In the genomic region with DNA sequence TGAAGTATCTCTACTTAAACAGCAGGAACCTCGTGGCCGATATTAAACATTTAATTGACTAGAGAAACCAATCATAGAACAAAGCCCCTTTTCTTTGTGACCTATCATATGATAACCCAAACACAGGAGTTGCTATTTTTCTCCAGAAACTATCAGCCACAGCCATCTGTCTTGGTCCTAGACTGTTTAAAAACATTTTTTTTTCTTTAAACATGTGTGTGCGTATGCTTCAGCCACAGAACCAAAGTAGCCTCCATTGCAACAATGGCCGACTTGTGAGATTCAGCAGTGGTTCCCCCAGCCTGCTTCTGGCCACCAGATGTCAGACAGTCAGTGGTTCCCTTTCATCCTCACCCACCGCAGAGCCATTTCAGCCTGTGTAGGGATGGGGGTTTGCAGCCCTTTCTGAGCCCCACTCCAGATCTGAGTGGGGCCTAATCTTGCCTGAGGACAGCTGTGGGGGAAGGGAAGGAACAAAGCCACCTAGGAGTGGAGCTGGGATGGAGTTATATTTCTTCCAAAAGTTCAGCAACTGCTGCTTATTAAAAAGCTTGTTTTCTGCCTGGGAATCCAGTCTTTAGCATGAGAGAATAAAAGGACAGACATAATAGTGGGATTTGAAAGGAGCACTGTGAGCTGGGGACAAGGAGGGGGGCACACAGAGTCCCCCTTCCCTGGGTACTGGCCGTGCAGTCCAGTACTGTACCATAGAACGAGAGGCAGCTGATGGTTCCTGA, we compare ENCODE assay signal across 18 cellular contexts. TPM values are rescaled to one million over a fixed set of nuclear protein-coding genes. Genes with fewer than 3 reads are reported as not detected.
A peak's percentile ranks its signal among the peaks of the same experiment; 100 is the strongest.
DNase-seq lines count a peak whose midpoint lies in the region; ATAC-seq and TF ChIP-seq lines count a peak whose summit lies in the region.
"Had no signal": no experiment of that assay in that cellular context is flagged by ENCODE, and none has a peak within 500 bp of the region (broad histone marks: within the 10 kb centered on the region; RNA-seq: fewer than 3 reads in every experiment).

No MANE protein-coding gene starts in this region.

- no peak for DNase-seq in HFF-Myc (ENCODE audit: extremely low read depth, low read depth)
- DNase-seq in WTC11 (ENCODE audit: low spot score): no peak
- peak; percentile 44 for DNase-seq in iPS-NIHi11 (ENCODE audit: low spot score)
- DNase-seq in foreskin keratinocyte: no peak
- DNase-seq in NK-92 (lab: John Stamatoyannopoulos, UW; ENCODE audit: unreplicated experiment): no peak
- DNase-seq in midbrain (lab: John Stamatoyannopoulos, UW): no peak
- DNase-seq: activated CD4-positive, alpha-beta T cell treated with anti-CD3 and anti-CD28 coated beads for 4 hours; activated CD8-positive, alpha-beta memory T cell treated with anti-CD3 and anti-CD28 coated beads, Interleukin-2, amount 50 U/mL, for 48 hours; activated naive CD4-positive, alpha-beta T cell treated with Interleukin-2 at 50 U/mL for 16 hours; heart left ventricle; mesendoderm; NCI-H526; right cardiac atrium had no signal

- no peaks in the 10 kb centered on the region for H3K9me3 ChIP-seq in BLaER1
- H3K9me3 ChIP-seq: heart left ventricle, neutrophil, suprapubic skin had no signal

- H3K4me1 ChIP-seq in BLaER1: peaks cover 38% of the 10 kb centered on the region
- peaks cover 44% of the 10 kb centered on the region for H3K4me1 ChIP-seq in foreskin keratinocyte

- H3K27me3 ChIP-seq in BLaER1 (no peaks in the 10 kb centered on the region), foreskin keratinocyte (no peaks in the 10 kb centered on the region)
- H3K27me3 ChIP-seq: suprapubic skin had no signal

- no peak overlapping the region for H3K4me3 Mint-ChIP-seq in WTC11
- H3K4me3 Mint-ChIP-seq: dendritic cell treated with granulocyte-macrophage colony-stimulating factor and Interleukin-4, amounts not matched to agents 40 ng/mL and 50 ng/mL, for 4 days had no signal

- TF ChIP-seq CTCF in HFF-Myc (IDR thresholded peaks at IDR 0.05; ENCODE audit: low read depth, low read length, missing control alignments) (peak; percentile 9), WTC11 (IDR thresholded peaks at IDR 0.05) (no peak), foreskin keratinocyte (conservative IDR thresholded peaks at IDR 0.05) (no peak)

- no peak overlapping the region for H3K4me3 ChIP-seq in BLaER1
- H3K4me3 ChIP-seq in HFF-Myc (replicated peaks; ENCODE audit: low read depth, low read length): no peak overlapping the region
- H3K4me3 ChIP-seq: heart left ventricle, suprapubic skin had no signal

- no peak overlapping the region; the same call in 1 of the 2 replicates for H3K27ac ChIP-seq in BLaER1
- no peak overlapping the region for H3K27ac ChIP-seq in foreskin keratinocyte
- H3K27ac ChIP-seq: heart left ventricle, neutrophil, suprapubic skin had no signal

- no peak overlapping the region for H3K9ac ChIP-seq in BLaER1

- CTCF ChIA-PET in WTC11 (lab: Charles Lee): interaction anchor here (1.4 kb wide), 1 partner anchor 105 kb away, joined by 4 read pairs; no protein-coding TSS in a partner anchor

- no peak overlapping the region for H3K27ac Mint-ChIP-seq in WTC11
- H3K27ac Mint-ChIP-seq: dendritic cell treated with granulocyte-macrophage colony-stimulating factor and Interleukin-4, amounts not matched to agents 40 ng/mL and 50 ng/mL, for 4 days had no signal

- ATAC-seq in WTC11 (peak; percentile 71), foreskin keratinocyte (no peak), HG03457 (IDR thresholded peaks at IDR 0.05; ENCODE audit: unreplicated experiment) (no peak)
- ATAC-seq: heart left ventricle, right cardiac atrium had no signal

- H3K4me2 ChIP-seq in BLaER1: peak overlapping the region; percentile 66

- H3K36me3 Mint-ChIP-seq in WTC11: no peaks in the 10 kb centered on the region

- H4K20me1 ChIP-seq in BLaER1: no peaks in the 10 kb centered on the region

- POLR2A ChIA-PET in WTC11 (lab: Charles Lee): no interaction called here

- H3K9me3 Mint-ChIP-seq in WTC11: peaks cover 4% of the 10 kb centered on the region; the same call in 1 of the 2 replicates
- H3K9me3 Mint-ChIP-seq: dendritic cell treated with granulocyte-macrophage colony-stimulating factor and Interleukin-4, amounts not matched to agents 40 ng/mL and 50 ng/mL, for 4 days had no signal

- H3K27me3 Mint-ChIP-seq in WTC11 (ENCODE audit: low read depth): peaks cover 2% of the 10 kb centered on the region; the same call in 1 of the 2 replicates

- H3K36me3 ChIP-seq in BLaER1: no peaks in the 10 kb centered on the region
- H3K36me3 ChIP-seq: heart left ventricle, neutrophil, suprapubic skin had no signal

- H3K4me1 Mint-ChIP-seq in WTC11: no peaks in the 10 kb centered on the region

TF ChIP-seq in WTC11, 78 proteins besides CTCF, POLR2A, EP300 and RAD21:
- no peak for TF ChIP-seq HMGA2 (CRISPR knock-in tag; IDR thresholded peaks at IDR 0.05)
- TF ChIP-seq ELF4 (CRISPR knock-in tag; IDR thresholded peaks at IDR 0.05; ENCODE audit: low read depth): no peak
- TF ChIP-seq ZNF671 (CRISPR knock-in tag; IDR thresholded peaks at IDR 0.05): no peak
- TF ChIP-seq GTF2I (CRISPR knock-in tag; conservative IDR thresholded peaks at IDR 0.05): no peak
- TF ChIP-seq, protein P1, sequence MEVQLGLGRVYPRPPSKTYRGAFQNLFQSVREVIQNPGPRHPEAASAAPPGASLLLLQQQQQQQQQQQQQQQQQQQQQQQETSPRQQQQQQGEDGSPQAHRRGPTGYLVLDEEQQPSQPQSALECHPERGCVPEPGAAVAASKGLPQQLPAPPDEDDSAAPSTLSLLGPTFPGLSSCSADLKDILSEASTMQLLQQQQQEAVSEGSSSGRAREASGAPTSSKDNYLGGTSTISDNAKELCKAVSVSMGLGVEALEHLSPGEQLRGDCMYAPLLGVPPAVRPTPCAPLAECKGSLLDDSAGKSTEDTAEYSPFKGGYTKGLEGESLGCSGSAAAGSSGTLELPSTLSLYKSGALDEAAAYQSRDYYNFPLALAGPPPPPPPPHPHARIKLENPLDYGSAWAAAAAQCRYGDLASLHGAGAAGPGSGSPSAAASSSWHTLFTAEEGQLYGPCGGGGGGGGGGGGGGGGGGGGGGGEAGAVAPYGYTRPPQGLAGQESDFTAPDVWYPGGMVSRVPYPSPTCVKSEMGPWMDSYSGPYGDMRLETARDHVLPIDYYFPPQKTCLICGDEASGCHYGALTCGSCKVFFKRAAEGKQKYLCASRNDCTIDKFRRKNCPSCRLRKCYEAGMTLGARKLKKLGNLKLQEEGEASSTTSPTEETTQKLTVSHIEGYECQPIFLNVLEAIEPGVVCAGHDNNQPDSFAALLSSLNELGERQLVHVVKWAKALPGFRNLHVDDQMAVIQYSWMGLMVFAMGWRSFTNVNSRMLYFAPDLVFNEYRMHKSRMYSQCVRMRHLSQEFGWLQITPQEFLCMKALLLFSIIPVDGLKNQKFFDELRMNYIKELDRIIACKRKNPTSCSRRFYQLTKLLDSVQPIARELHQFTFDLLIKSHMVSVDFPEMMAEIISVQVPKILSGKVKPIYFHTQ (CRISPR knock-in tag; IDR thresholded peaks at IDR 0.05): no peak
- no peak for TF ChIP-seq NR2C2 (CRISPR knock-in tag; IDR thresholded peaks at IDR 0.05)
- no peak for TF ChIP-seq CREB1 (CRISPR knock-in tag; IDR thresholded peaks at IDR 0.05)
- TF ChIP-seq NR3C1 (CRISPR knock-in tag; conservative IDR thresholded peaks at IDR 0.05; ENCODE audit: low read depth): no peak
- TF ChIP-seq ZBTB21 (CRISPR knock-in tag; IDR thresholded peaks at IDR 0.05; ENCODE audit: borderline replicate concordance): no peak
- no peak for TF ChIP-seq SMAD4 (CRISPR knock-in tag; IDR thresholded peaks at IDR 0.05)
TF ChIP-seq in WTC11: peak in this region for 0.

RNA-seq across cellular contexts. Expression of a gene that starts 11.7 kb away (rescaled TPM):
- total RNA-seq in WTC11 (2021): 31.7 to 32.4 TPM (median 32.1 TPM) in 3 replicates
- 30.3 and 31.3 TPM in 2 replicates for total RNA-seq in foreskin keratinocyte
- 7.6 and 9.5 TPM in 2 replicates for polyA plus RNA-seq in foreskin keratinocyte
